ENCODE assay signal across 8 cellular contexts in genomic region chr10:124917939-124918830, GRCh38. TPM values are rescaled to one million over a fixed set of nuclear protein-coding genes. Genes with fewer than 3 reads are reported as not detected.
A peak's percentile ranks its signal among the peaks of the same experiment; 100 is the strongest.
DNase-seq lines count a peak whose midpoint lies in the region; ATAC-seq and TF ChIP-seq lines count a peak whose summit lies in the region.

No MANE protein-coding gene starts in this region.

- no peak overlapping the region for H2AFZ ChIP-seq in OCI-LY1 (ENCODE audit: low read length)

- no peaks in the 10 kb centered on the region for H3K9me2 ChIP-seq in OCI-LY1 (ENCODE audit: low read depth, low read length)

- no peaks in the 10 kb centered on the region for H4K20me1 ChIP-seq in OCI-LY1 (ENCODE audit: insufficient read depth, low read length)

- H3K4me2 ChIP-seq in OCI-LY1 (ENCODE audit: low read length) = peak overlapping the region; percentile 96

- no peaks in the 10 kb centered on the region for H3F3A ChIP-seq in OCI-LY1 (ENCODE audit: insufficient read depth, low read length)

- H3K4me3 ChIP-seq in GM08714 (ENCODE audit: low read length) (peak overlapping the region; percentile 81), OCI-LY1 (ENCODE audit: low read depth, low read length, poor library complexity, severe bottlenecking) (peak overlapping the region; percentile 71)

- no peak for TF ChIP-seq CTCF in OCI-LY1 (IDR thresholded peaks at IDR 0.05; ENCODE audit: low read length)

- H3K79me2 ChIP-seq in OCI-LY1 (ENCODE audit: insufficient read depth, low read length) = peaks cover 50% of the 10 kb centered on the region

- DNase-seq in dermis blood vessel endothelial cell = peak; percentile 33
- peak; percentile 51 for DNase-seq in myocyte (ENCODE audit: low read depth)
- no peak for DNase-seq in NCI-H128 (lab: John Stamatoyannopoulos, UW; ENCODE audit: unreplicated experiment)
- no peak for DNase-seq in NCI-H146 (lab: John Stamatoyannopoulos, UW)

- ATAC-seq in GM19455 (IDR thresholded peaks at IDR 0.05; ENCODE audit: unreplicated experiment) = no peak
- no peak for ATAC-seq in GM21423 (IDR thresholded peaks at IDR 0.05; ENCODE audit: unreplicated experiment)

- peaks cover 22% of the 10 kb centered on the region for H3K4me1 ChIP-seq in OCI-LY1 (ENCODE audit: insufficient read depth, low read length, severe bottlenecking)

- peaks cover 7% of the 10 kb centered on the region; the same call in 1 of the 2 replicates for H3K36me3 ChIP-seq in OCI-LY1 (ENCODE audit: insufficient read depth, low read length)

- H3K27me3 ChIP-seq in OCI-LY1 (ENCODE audit: insufficient read depth, low read length) = no peaks in the 10 kb centered on the region

- H3K9ac ChIP-seq in OCI-LY1 (ENCODE audit: low read length) = peak overlapping the region; percentile 86

- no peaks in the 10 kb centered on the region for H3K9me3 ChIP-seq in OCI-LY1 (ENCODE audit: low read length)

- peak overlapping the region; percentile 64 for H3K27ac ChIP-seq in OCI-LY1 (ENCODE audit: low read depth, low read length, poor library complexity, severe bottlenecking)

RNA-seq across cellular contexts. Expression of gene ZRANB1, which starts 23.7 kb away (rescaled TPM):
- total RNA-seq in dermis blood vessel endothelial cell (22.2 and 25.4 TPM in 2 replicates), myocyte (28.3 and 31.7 TPM in 2 replicates)
- 10.7 TPM for polyA plus RNA-seq in myocyte (2012)

Comparison
In these comparisons a context has a peak if more than half of its experiments do, and no peak if none do; other contexts are left out.
1. DNase-seq: peak in dermis blood vessel endothelial cell (single experiment) and myocyte (single experiment); none in NCI-H128 (single experiment) and NCI-H146 (single experiment).